ENCODE assay signal across 14 cellular contexts in the genomic region with DNA sequence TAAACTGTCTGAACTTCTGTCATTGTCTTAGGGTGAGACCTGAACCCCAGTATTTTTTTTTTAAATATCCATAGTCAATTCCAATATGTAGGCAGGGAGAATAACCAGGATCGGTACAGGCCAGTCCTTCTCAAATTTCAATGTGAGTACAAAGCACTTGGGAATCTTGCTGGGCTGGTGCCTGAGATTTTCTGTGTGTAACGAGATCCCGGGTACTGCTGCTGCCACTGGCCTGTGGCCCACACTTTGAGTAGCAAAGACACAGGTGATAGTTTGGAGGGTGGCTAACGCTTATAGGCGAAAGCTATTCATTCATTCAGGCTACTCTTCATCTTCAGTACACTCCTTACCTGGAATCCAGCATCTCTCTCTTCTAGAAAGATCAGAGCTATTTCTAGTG.
"Had no signal": no experiment of that assay in that cellular context is flagged by ENCODE, and none has a peak within 500 bp of the region (broad histone marks: within the 10 kb centered on the region; RNA-seq: fewer than 3 reads in every experiment).

No MANE protein-coding gene starts in this region.

- DNase-seq: activated CD4-positive, alpha-beta memory T cell treated with anti-CD3 and anti-CD28 coated beads for 36 hours; activated CD4-positive, alpha-beta T cell treated with anti-CD3 and anti-CD28 coated beads for 36 hours; activated gamma-delta T cell treated with Interleukin-2 at 50 U/mL for 16 hours; activated T-cell treated with anti-CD3 and anti-CD28 coated beads for 4 hours; effector memory CD4-positive, alpha-beta T cell; heart right ventricle; nucleus accumbens; spleen; stimulated activated CD4-positive, alpha-beta T cell treated with anti-CD3 and anti-CD28 coated beads, Interleukin-4, amount 100 ng/mL, for 4 hours; stimulated activated naive B cell treated with anti-CD40 and anti-IgM and Interleukin-4, amounts not matched to agents 10 μg/mL and 1 μg/mL and 100 μg/mL, for 72 hours; upper lobe of right lung; WERI-Rb-1 had no signal

- ATAC-seq: activated CD4-positive, alpha-beta T cell treated with anti-CD3 and anti-CD28 coated beads for 36 hours; stimulated activated naive B cell treated with anti-CD40 and anti-IgM and Interleukin-4, amounts not matched to agents 10 μg/mL and 1 μg/mL and 100 μg/mL, for 72 hours; upper lobe of right lung had no signal

- H3K4me1 ChIP-seq: esophagus muscularis mucosa, spleen, upper lobe of right lung had no signal

- H3K36me3 ChIP-seq: esophagus muscularis mucosa, heart right ventricle, spleen, upper lobe of right lung, WERI-Rb-1 had no signal

- H3K4me3 ChIP-seq: esophagus muscularis mucosa, heart right ventricle, spleen, upper lobe of right lung had no signal

- FAIRE-seq: endothelial cell of umbilical vein had no signal

- H3K27ac ChIP-seq: esophagus muscularis mucosa, heart right ventricle, spleen, upper lobe of right lung, WERI-Rb-1 had no signal

- H3K9me3 ChIP-seq: esophagus muscularis mucosa, spleen, upper lobe of right lung had no signal
